ENCODE assay signal across 9 cellular contexts in genomic region chr9:5186416-5187169, GRCh38. TPM values are rescaled to one million over a fixed set of nuclear protein-coding genes. Genes with fewer than 3 reads are reported as not detected.
DNase-seq lines count a peak whose midpoint lies in the region; ATAC-seq and TF ChIP-seq lines count a peak whose summit lies in the region.
"Had no signal": no experiment of that assay in that cellular context is flagged by ENCODE, and none has a peak within 500 bp of the region (broad histone marks: within the 10 kb centered on the region; RNA-seq: fewer than 3 reads in every experiment).

No MANE protein-coding gene starts in this region.

- intact Hi-C loops in thyroid gland (cut with DNase I) = loop anchor here (5.0 kb wide), 1 partner anchor 406 kb away; no protein-coding TSS in a partner anchor

- TF ChIP-seq CTCF in HEK293 (tag by site-specific recombination; IDR thresholded peaks at IDR 0.05) (peak; percentile 73; the same call in 1 of the 2 replicates), thyroid gland (IDR thresholded peaks at IDR 0.05) (peak in 5 of 6 experiments; percentile 40 to 88 (median 51))

- DNase-seq in CD8-positive, alpha-beta memory T cell = peak; percentile 35 to 73 (median 64)
- DNase-seq in NCI-H526 treated with DMSO at 0.1 percent for 48 hours (lab: John Stamatoyannopoulos, UW) (peak; percentile 52), erythroblast (lab: John Stamatoyannopoulos, UW) (peak; percentile 61 to 64), thyroid gland (peak; percentile 53 to 64)
- peak; percentile 44 for DNase-seq in activated CD8-positive, alpha-beta memory T cell treated with anti-CD3 and anti-CD28 coated beads, Interleukin-2, amount 50 U/mL, for 4 hours
- peak in 9 of 10 donors; percentile 34 to 86 (median 60) for DNase-seq in naive thymus-derived CD8-positive, alpha-beta T cell

- no peak for TF ChIP-seq POLR2A in erythroblast (IDR thresholded peaks at IDR 0.05; ENCODE audit: low read length)
- TF ChIP-seq POLR2A in thyroid gland (IDR thresholded peaks at IDR 0.05) = no peak

- no peaks in the 10 kb centered on the region for H3K27me3 ChIP-seq in CD8-positive, alpha-beta memory T cell (ENCODE audit: insufficient read depth, low read length, poor library complexity, severe bottlenecking)
- no peaks in the 10 kb centered on the region for H3K27me3 ChIP-seq in thyroid gland

- peak; percentile 94 to 95 for ATAC-seq in naive thymus-derived CD8-positive, alpha-beta T cell
- ATAC-seq in HG03280 (IDR thresholded peaks at IDR 0.05; ENCODE audit: unreplicated experiment) = no peak

- POLR2A ChIA-PET in CD8-positive, alpha-beta memory T cell (lab: Charles Lee) = interaction anchor here (1.1 to 1.3 kb wide), 2 partner anchors 264 to 414 kb away, joined by 3 to 4 read pairs; partner anchors contain the start of gene CD274
- POLR2A ChIA-PET in HEK293 (lab: Yijun Ruan, JAX) = interaction anchor here (0.6 to 1.1 kb wide), 4 partner anchors 135 to 427 kb away, joined by 3 read pairs; partner anchors contain the start of genes JAK2 and PLGRKT
- POLR2A ChIA-PET in naive thymus-derived CD8-positive, alpha-beta T cell (lab: Charles Lee) = interaction anchor here (1.0 to 1.2 kb wide), 4 partner anchors 140 to 414 kb away, joined by 3 to 8 read pairs (median 4); partner anchors contain the start of gene PLGRKT

- H3K9me3 Mint-ChIP-seq in CD8-positive, alpha-beta memory T cell = no peaks in the 10 kb centered on the region
- H3K9me3 Mint-ChIP-seq in naive thymus-derived CD8-positive, alpha-beta T cell = no peaks in the 10 kb centered on the region
- H3K9me3 Mint-ChIP-seq: IgD-negative memory B cell had no signal

- peak overlapping the region in 2 of 7 donors; percentile 31 to 44 for H3K4me3 Mint-ChIP-seq in CD8-positive, alpha-beta memory T cell
- no peak overlapping the region for H3K4me3 Mint-ChIP-seq in naive thymus-derived CD8-positive, alpha-beta T cell

- peak overlapping the region in 1 of 8 donors; percentile 40 for H3K27ac Mint-ChIP-seq in CD8-positive, alpha-beta memory T cell
- H3K27ac Mint-ChIP-seq in naive thymus-derived CD8-positive, alpha-beta T cell = peak overlapping the region in 1 of 10 donors; percentile 3
- H3K27ac Mint-ChIP-seq: IgD-negative memory B cell had no signal

- no peak overlapping the region for H3K27ac ChIP-seq in CD8-positive, alpha-beta memory T cell (ENCODE audit: low read depth, low read length)
- H3K27ac ChIP-seq in HEK293 (ENCODE audit: extremely low read depth, low read depth, low read length) (no peak overlapping the region), thyroid gland (no peak overlapping the region)

- H3K4me3 ChIP-seq in CD8-positive, alpha-beta memory T cell (ENCODE audit: low read length) = no peak overlapping the region
- H3K4me3 ChIP-seq in HEK293 (ENCODE audit: low read depth, low read length) = no peak overlapping the region
- no peak overlapping the region for H3K4me3 ChIP-seq in thyroid gland (replicated peaks in 1 of 3)

- H3K36me3 ChIP-seq in CD8-positive, alpha-beta memory T cell (ENCODE audit: insufficient read depth, low read length) = no peaks in the 10 kb centered on the region
- no peaks in the 10 kb centered on the region for H3K36me3 ChIP-seq in HEK293 (ENCODE audit: control insufficient read depth in 2 of 2, insufficient read depth in 1 of 2, low read length in 2 of 2)
- H3K36me3 ChIP-seq in thyroid gland = no peaks in the 10 kb centered on the region

- H3K27me3 Mint-ChIP-seq in CD8-positive, alpha-beta memory T cell = no peaks in the 10 kb centered on the region
- peaks cover 0 to 2% (median 0%) of the 10 kb centered on the region in 5 donors for H3K27me3 Mint-ChIP-seq in naive thymus-derived CD8-positive, alpha-beta T cell
- H3K27me3 Mint-ChIP-seq: IgD-negative memory B cell had no signal

- peaks cover 7% of the 10 kb centered on the region for H3K4me1 ChIP-seq in CD8-positive, alpha-beta memory T cell (ENCODE audit: insufficient read depth, low read length)
- H3K4me1 ChIP-seq in HEK293 (ENCODE audit: control insufficient read depth, insufficient read depth, low read length) (no peaks in the 10 kb centered on the region), thyroid gland (no peaks in the 10 kb centered on the region)

- H3K9me3 ChIP-seq in CD8-positive, alpha-beta memory T cell (ENCODE audit: low read length) = no peaks in the 10 kb centered on the region
- no peaks in the 10 kb centered on the region for H3K9me3 ChIP-seq in HEK293 (ENCODE audit: control insufficient read depth, insufficient read depth, low read depth, low read length)
- no peaks in the 10 kb centered on the region for H3K9me3 ChIP-seq in thyroid gland

- WGBS in thyroid gland, 2 donors = 30 to 35% methylated on average over 8 of the region's 8 CpGs

- H3K36me3 Mint-ChIP-seq in CD8-positive, alpha-beta memory T cell = no peaks in the 10 kb centered on the region
- H3K36me3 Mint-ChIP-seq in naive thymus-derived CD8-positive, alpha-beta T cell = no peaks in the 10 kb centered on the region
- H3K36me3 Mint-ChIP-seq: IgD-negative memory B cell had no signal

- CTCF ChIA-PET in CD8-positive, alpha-beta memory T cell (lab: Charles Lee) = interaction anchor here (0.6 to 5.4 kb wide), 31 partner anchors 9 to 442 kb away, joined by 3 to 72 read pairs (median 4); partner anchors contain the start of genes CD274, PLGRKT and RIC1
- CTCF ChIA-PET in HEK293 (lab: Yijun Ruan, JAX) = interaction anchor here (0.5 to 4.5 kb wide), 47 partner anchors 8 to 1065 kb away, joined by 3 to 46 read pairs (median 4); partner anchors contain the start of genes CD274 and PLGRKT

- H3K4me1 Mint-ChIP-seq in CD8-positive, alpha-beta memory T cell = peaks cover 8 to 13% (median 11%) of the 10 kb centered on the region in 3 donors
- peaks cover 4 to 8% (median 5%) of the 10 kb centered on the region in 4 donors for H3K4me1 Mint-ChIP-seq in naive thymus-derived CD8-positive, alpha-beta T cell

TF ChIP-seq in HEK293, 187 proteins besides CTCF, POLR2A, EP300 and RAD21 (continues in another document):
- TF ChIP-seq ZNF791 (tag by site-specific recombination; IDR thresholded peaks at IDR 0.05) (no peak), ZNF26 (tag by site-specific recombination; IDR thresholded peaks at IDR 0.05) (no peak), SCRT2 (tag by site-specific recombination; IDR thresholded peaks at IDR 0.05) (peak; percentile 98), ZNF654 (tag by site-specific recombination; IDR thresholded peaks at IDR 0.05; ENCODE audit: low read depth) (peak; percentile 92), ZNF513 (tag by site-specific recombination; IDR thresholded peaks at IDR 0.05) (no peak), OVOL3 (tag by site-specific recombination; IDR thresholded peaks at IDR 0.05) (no peak), ZNF645 (tag by site-specific recombination; IDR thresholded peaks at IDR 0.05) (no peak), ZNF670 (tag by site-specific recombination; IDR thresholded peaks at IDR 0.05; ENCODE audit: low read depth) (no peak), ZBTB17 (tag by site-specific recombination; IDR thresholded peaks at IDR 0.05) (no peak), SALL2 (tag by site-specific recombination; IDR thresholded peaks at IDR 0.05; ENCODE audit: borderline replicate concordance) (no peak), ZNF660 (tag by site-specific recombination; IDR thresholded peaks at IDR 0.05) (no peak), ZNF555 (tag by site-specific recombination; conservative IDR thresholded peaks at IDR 0.05) (no peak), ZNF664 (tag by site-specific recombination; IDR thresholded peaks at IDR 0.05) (0 out of 2 replicates have a peak, but pooled peaks have one; percentile 23), YY1 (tag by site-specific recombination; IDR thresholded peaks at IDR 0.05) (no peak), ZFP69B (tag by site-specific recombination; IDR thresholded peaks at IDR 0.05) (no peak), GLIS2 (tag by site-specific recombination; IDR thresholded peaks at IDR 0.05) (no peak)

RNA-seq across cellular contexts. Expression of gene INSL6, which starts 1.2 kb away (rescaled TPM):
- total RNA-seq in CD8-positive, alpha-beta memory T cell = not detected
- polyA plus RNA-seq in CD8-positive, alpha-beta memory T cell = not detected
- not detected for total RNA-seq in naive thymus-derived CD8-positive, alpha-beta T cell
- not detected for polyA plus RNA-seq in naive thymus-derived CD8-positive, alpha-beta T cell
- total RNA-seq in thyroid gland = not detected

RNA-seq across cellular contexts. Expression of gene INSL4, which starts 44.6 kb away (rescaled TPM):
- total RNA-seq in CD8-positive, alpha-beta memory T cell = not detected
- not detected for polyA plus RNA-seq in CD8-positive, alpha-beta memory T cell
- total RNA-seq in naive thymus-derived CD8-positive, alpha-beta T cell = not detected
- not detected for polyA plus RNA-seq in naive thymus-derived CD8-positive, alpha-beta T cell
- not detected for total RNA-seq in thyroid gland
- polyA plus RNA-seq: IgD-negative memory B cell had no signal
